8 cellular contexts compared by ENCODE assay signal in the genomic region with DNA sequence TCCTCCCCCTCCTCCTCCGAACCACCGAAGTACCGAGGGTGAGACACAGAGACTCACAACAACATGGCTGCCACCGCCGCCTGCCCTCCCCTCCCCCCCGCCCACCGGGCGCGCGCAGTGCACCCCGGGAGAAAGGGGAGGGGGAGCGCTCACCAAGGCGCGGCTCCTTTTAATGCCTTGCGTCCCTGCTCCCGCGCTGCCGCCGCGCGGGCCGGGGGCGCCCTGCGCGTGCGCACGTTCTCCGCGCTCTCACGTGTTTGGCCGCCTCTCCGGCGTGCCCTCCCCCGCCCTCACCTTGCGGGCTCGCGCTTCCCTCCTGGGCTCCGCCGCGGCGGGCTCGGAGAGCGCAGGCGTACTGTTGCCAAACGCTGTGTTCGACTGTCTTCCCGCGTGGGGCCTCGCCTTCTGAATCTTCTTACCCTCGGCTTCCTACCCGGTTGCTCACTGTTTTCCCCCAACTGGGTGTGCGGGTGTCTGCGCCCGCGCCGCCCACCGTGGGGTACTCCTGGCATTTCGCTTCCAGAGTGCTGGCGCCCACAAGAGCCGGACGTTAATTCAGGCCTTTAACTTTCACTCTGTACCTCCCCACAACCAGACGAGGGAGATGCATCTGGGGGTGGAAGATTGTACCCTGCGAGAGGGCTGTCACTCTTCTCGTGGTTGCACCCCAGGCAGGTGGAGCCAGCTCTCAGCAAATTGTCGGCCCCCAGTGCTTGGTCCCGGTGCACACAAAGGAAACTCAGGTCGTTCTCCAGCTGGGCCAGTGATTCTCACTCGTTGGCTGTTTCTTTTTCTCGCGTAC. TPM values are rescaled to one million over a fixed set of nuclear protein-coding genes. Genes with fewer than 3 reads are reported as not detected.
A peak's percentile ranks its signal among the peaks of the same experiment; 100 is the strongest.
DNase-seq lines count a peak whose midpoint lies in the region; ATAC-seq, FAIRE-seq and TF ChIP-seq lines count a peak whose summit lies in the region.

A gene with protein sequence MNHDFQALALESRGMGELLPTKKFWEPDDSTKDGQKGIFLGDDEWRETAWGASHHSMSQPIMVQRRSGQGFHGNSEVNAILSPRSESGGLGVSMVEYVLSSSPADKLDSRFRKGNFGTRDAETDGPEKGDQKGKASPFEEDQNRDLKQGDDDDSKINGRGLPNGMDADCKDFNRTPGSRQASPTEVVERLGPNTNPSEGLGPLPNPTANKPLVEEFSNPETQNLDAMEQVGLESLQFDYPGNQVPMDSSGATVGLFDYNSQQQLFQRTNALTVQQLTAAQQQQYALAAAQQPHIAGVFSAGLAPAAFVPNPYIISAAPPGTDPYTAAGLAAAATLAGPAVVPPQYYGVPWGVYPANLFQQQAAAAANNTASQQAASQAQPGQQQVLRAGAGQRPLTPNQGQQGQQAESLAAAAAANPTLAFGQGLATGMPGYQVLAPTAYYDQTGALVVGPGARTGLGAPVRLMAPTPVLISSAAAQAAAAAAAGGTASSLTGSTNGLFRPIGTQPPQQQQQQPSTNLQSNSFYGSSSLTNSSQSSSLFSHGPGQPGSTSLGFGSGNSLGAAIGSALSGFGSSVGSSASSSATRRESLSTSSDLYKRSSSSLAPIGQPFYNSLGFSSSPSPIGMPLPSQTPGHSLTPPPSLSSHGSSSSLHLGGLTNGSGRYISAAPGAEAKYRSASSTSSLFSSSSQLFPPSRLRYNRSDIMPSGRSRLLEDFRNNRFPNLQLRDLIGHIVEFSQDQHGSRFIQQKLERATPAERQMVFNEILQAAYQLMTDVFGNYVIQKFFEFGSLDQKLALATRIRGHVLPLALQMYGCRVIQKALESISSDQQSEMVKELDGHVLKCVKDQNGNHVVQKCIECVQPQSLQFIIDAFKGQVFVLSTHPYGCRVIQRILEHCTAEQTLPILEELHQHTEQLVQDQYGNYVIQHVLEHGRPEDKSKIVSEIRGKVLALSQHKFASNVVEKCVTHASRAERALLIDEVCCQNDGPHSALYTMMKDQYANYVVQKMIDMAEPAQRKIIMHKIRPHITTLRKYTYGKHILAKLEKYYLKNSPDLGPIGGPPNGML (minus strand): TSS at position 92 of the 802 bp plus-strand sequence. CDS start 23,484 bp downstream, outside the sequence.

- H3K4me3 Mint-ChIP-seq in T-helper 2 cell treated with Interferon-gamma antibody and Interleukin-4, amounts not matched to agents 5 μg/mL and 100 μg/mL, for 36 hours = peak within 1 kb of the TSS; percentile 84

- H3K27me3 ChIP-seq in ascending aorta (no peaks in the 10 kb centered on the region), right cardiac atrium (ENCODE audit: control insufficient read depth, insufficient read depth) (no peaks in the 10 kb centered on the region)

- H3K27ac Mint-ChIP-seq in T-helper 2 cell treated with Interferon-gamma antibody and Interleukin-4, amounts not matched to agents 5 μg/mL and 100 μg/mL, for 36 hours = peak within 1 kb of the TSS; percentile 80

- H3K4me3 ChIP-seq in ascending aorta (peak within 1 kb of the TSS; percentile 76 to 94), right cardiac atrium (ENCODE audit: low read length) (peak within 1 kb of the TSS; percentile 99)

- peaks cover 0 to 29% of the 10 kb centered on the region in 2 donors for H3K4me1 ChIP-seq in ascending aorta
- H3K4me1 ChIP-seq in right cardiac atrium (ENCODE audit: control insufficient read depth, insufficient read depth, low read length) = peaks cover 10% of the 10 kb centered on the region

- peak; percentile 96 for FAIRE-seq in urothelium cell line (lab: Jason Lieb, UNC)

- intact Hi-C loops in ascending aorta (cut with DNase I) (loop anchor here (1.0 to 2.0 kb wide), 3 partner anchors 25 to 300 kb away; a partner anchor contains a TSS), right cardiac atrium (cut with DNase I) (no loop called here)

- H3K9me3 Mint-ChIP-seq in T-helper 2 cell treated with Interferon-gamma antibody and Interleukin-4, amounts not matched to agents 5 μg/mL and 100 μg/mL, for 36 hours = no peaks in the 10 kb centered on the region

- peak within 1 kb of the TSS; percentile 88 to 93 for H3K27ac ChIP-seq in ascending aorta
- H3K27ac ChIP-seq in right cardiac atrium (ENCODE audit: low read length) = peak within 1 kb of the TSS; percentile 99

- peaks cover 26% of the 10 kb centered on the region for H3K36me3 Mint-ChIP-seq in T-helper 2 cell treated with Interferon-gamma antibody and Interleukin-4, amounts not matched to agents 5 μg/mL and 100 μg/mL, for 36 hours (ENCODE audit: low read depth)

- H3K36me3 ChIP-seq in ascending aorta = no peaks in the 10 kb centered on the region

- under 1% methylated on average over 65 of the region's 70 CpGs for WGBS in right cardiac atrium

- ATAC-seq in GM18508 (IDR thresholded peaks at IDR 0.05; ENCODE audit: insufficient read depth, unreplicated experiment) = peak; percentile 68
- peak; percentile 82 for ATAC-seq in HG02981 (IDR thresholded peaks at IDR 0.05; ENCODE audit: unreplicated experiment)
- peak; percentile 98 for ATAC-seq in right cardiac atrium

- DNase-seq in NCI-H2029 (lab: John Stamatoyannopoulos, UW) = peak; percentile 94
- DNase-seq in T-helper 2 cell treated with Interferon-gamma antibody and Interleukin-4, amounts not matched to agents 5 μg/mL and 100 μg/mL, for 36 hours (ENCODE audit: low spot score) = peak; percentile 98
- DNase-seq in ascending aorta (ENCODE audit: low spot score in 2 of 2) = peak; percentile 82 to 96
- peak; percentile 92 to 97 (median 97) for DNase-seq in right cardiac atrium
- DNase-seq in pulmonary artery endothelial cell (ENCODE audit: low read depth, low spot score) = peak; percentile 80
- peak; percentile 99 for DNase-seq in urothelium cell line (ENCODE audit: low spot score)

- TF ChIP-seq CTCF in ascending aorta (IDR thresholded peaks at IDR 0.05) = peak in 1 of 3 experiments; percentile 7

- H3K9me3 ChIP-seq in ascending aorta (no peaks in the 10 kb centered on the region), right cardiac atrium (ENCODE audit: control insufficient read depth, low read length) (no peaks in the 10 kb centered on the region)

- no peaks in the 10 kb centered on the region for H3K27me3 Mint-ChIP-seq in T-helper 2 cell treated with Interferon-gamma antibody and Interleukin-4, amounts not matched to agents 5 μg/mL and 100 μg/mL, for 36 hours (ENCODE audit: low read depth)

- H3K4me1 Mint-ChIP-seq in T-helper 2 cell treated with Interferon-gamma antibody and Interleukin-4, amounts not matched to agents 5 μg/mL and 100 μg/mL, for 36 hours (ENCODE audit: low read depth) = peaks cover 34% of the 10 kb centered on the region

RNA-seq across cellular contexts. Expression of the gene that starts here (rescaled TPM):
- total RNA-seq in ascending aorta = 22.4 TPM
- total RNA-seq in right cardiac atrium = 10 to 100 TPM; 77.2 to 84.5 (median 81.3) TPM
- polyA plus RNA-seq in right cardiac atrium = 27.5 TPM
- total RNA-seq in pulmonary artery endothelial cell = 47.5 and 55.4 TPM in 2 replicates

Comparison
In these comparisons a context has a peak if more than half of its experiments do, and no peak if none do; other contexts are left out.
1. Peak in every context shown above with its lines: DNase-seq, ATAC-seq, H3K4me3 ChIP-seq and H3K27ac ChIP-seq.